ENCODE assay signal across 8 cellular contexts in genomic region chr10:14878266-14879054, GRCh38. TPM values are rescaled to one million over a fixed set of nuclear protein-coding genes. Genes with fewer than 3 reads are reported as not detected.
A peak's percentile ranks its signal among the peaks of the same experiment; 100 is the strongest.
DNase-seq lines count a peak whose midpoint lies in the region; ATAC-seq and TF ChIP-seq lines count a peak whose summit lies in the region.

TSS of gene SUV39H2 (plus strand) at chr10:14878866. CDS start at chr10:14878889, 23 bp downstream.

- ATAC-seq in GM18907 (IDR thresholded peaks at IDR 0.05; ENCODE audit: unreplicated experiment) (peak; percentile 92), HG03139 (IDR thresholded peaks at IDR 0.05; ENCODE audit: unreplicated experiment) (peak; percentile 88)

- peak within 1 kb of the TSS; percentile 99 for H3K4me3 ChIP-seq in AG04449 (ENCODE audit: low read depth, low read length)
- peak within 1 kb of the TSS; percentile 97 for H3K4me3 ChIP-seq in iPS-18c (ENCODE audit: insufficient read depth, low read depth, low read length)
- H3K4me3 ChIP-seq in skeletal muscle tissue (ENCODE audit: low read length in 3 of 3): peak within 1 kb of the TSS; percentile 91 to 96 (median 94)

- no peak for TF ChIP-seq CTCF in AG04449 (IDR thresholded peaks at IDR 0.05; ENCODE audit: insufficient read depth, low read length, missing control alignments)
- no peak for TF ChIP-seq CTCF in VCaP (conservative IDR thresholded peaks at IDR 0.05)

- in situ Hi-C loops in T47D (cut with HindIII; ENCODE audit: low pct_unique_long_range_greater_than_20kb, low sequenced_read_pairs): no loop called here

- H3K9me3 ChIP-seq in iPS-18c (ENCODE audit: control insufficient read depth, insufficient read depth, low read length) (no peaks in the 10 kb centered on the region), skeletal muscle tissue (ENCODE audit: control insufficient read depth in 3 of 3, low read length in 3 of 3) (no peaks in the 10 kb centered on the region)

- DNase-seq in AG04449 (ENCODE audit: low read depth, low spot score) (no peak), NCI-H2196 treated with DMSO at 0.1 percent for 48 hours (lab: John Stamatoyannopoulos, UW; ENCODE audit: unreplicated experiment) (peak; percentile 61), T47D (ENCODE audit: low read depth in 1 of 2, low spot score in 1 of 2) (peak; percentile 98 to 100)

- no peaks in the 10 kb centered on the region for H3K27me3 ChIP-seq in skeletal muscle tissue (ENCODE audit: control insufficient read depth in 3 of 3, insufficient read depth in 3 of 3, low read length in 3 of 3)

- H3K36me3 ChIP-seq in skeletal muscle tissue (ENCODE audit: control insufficient read depth in 3 of 3, insufficient read depth in 3 of 3, low read length in 3 of 3): peaks cover 0 to 1% (median 0%) of the 10 kb centered on the region in 3 donors

- peak within 1 kb of the TSS; percentile 94 to 97 (median 96) for H3K9ac ChIP-seq in skeletal muscle tissue (ENCODE audit: low read depth in 1 of 3, low read length in 3 of 3)

- POLR2A ChIA-PET in AG04449 (lab: Yijun Ruan, JAX): interaction anchor here (0.5 to 1.8 kb wide), 9 partner anchors 9 to 290 kb away, joined by 3 to 10 read pairs (median 4); partner anchors contain the start of genes CDNF, HSPA14, MEIG1 and MSANTD7

- peaks cover 21 to 35% (median 29%) of the 10 kb centered on the region in 3 donors for H3K4me1 ChIP-seq in skeletal muscle tissue (ENCODE audit: control insufficient read depth in 3 of 3, insufficient read depth in 3 of 3, low read length in 3 of 3)

- CTCF ChIA-PET in AG04449 (lab: Yijun Ruan, JAX): interaction anchor here (0.7 to 1.4 kb wide), 8 partner anchors 16 to 341 kb away, joined by 3 to 4 read pairs (median 3); partner anchors contain the start of genes CDNF, HSPA14 and MSANTD7

- peak within 1 kb of the TSS; percentile 92 for H3K27ac ChIP-seq in VCaP
- H3K27ac ChIP-seq in skeletal muscle tissue (ENCODE audit: low read depth, low read length): peak within 1 kb of the TSS; percentile 95

RNA-seq across cellular contexts. Expression of gene SUV39H2, which starts in this region (rescaled TPM):
- 13.0 TPM for total RNA-seq in skeletal muscle tissue
